ENCODE assay signal across 8 cellular contexts in the genomic region with DNA sequence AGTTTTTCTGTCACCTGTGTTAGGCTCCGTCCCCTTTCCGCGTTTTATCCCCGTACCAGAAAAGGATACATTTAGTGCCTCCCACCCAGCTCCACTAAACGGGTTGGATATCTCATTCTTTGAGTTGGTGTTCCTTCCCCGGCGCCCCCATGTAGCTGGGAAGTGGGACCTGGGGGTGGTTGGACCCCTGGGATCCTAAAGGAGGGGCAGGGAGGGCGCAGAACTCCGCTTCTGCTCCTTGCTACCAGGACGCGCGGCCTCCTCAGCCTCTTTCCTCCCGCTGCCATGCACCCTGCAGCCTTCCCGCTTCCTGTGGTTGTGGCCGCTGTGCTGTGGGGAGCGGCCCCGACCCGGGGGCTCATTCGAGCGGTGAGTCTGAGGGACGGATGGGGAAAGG. TPM values are rescaled to one million over a fixed set of nuclear protein-coding genes. Genes with fewer than 3 reads are reported as not detected.
DNase-seq lines count a peak whose midpoint lies in the region; ATAC-seq, FAIRE-seq and TF ChIP-seq lines count a peak whose summit lies in the region.

No MANE protein-coding gene starts in this region.

- H3K79me2 ChIP-seq in K562 (ENCODE audit: control insufficient read depth, insufficient read depth, low read length) = peaks cover 70% of the 10 kb centered on the region

- peaks cover 62 to 84% (median 62%) of the 10 kb centered on the region in 3 donors for H3K4me1 Mint-ChIP-seq in CD8-positive, alpha-beta memory T cell

- CTCF ChIA-PET in CD8-positive, alpha-beta memory T cell (lab: Charles Lee) = interaction anchor here (1.0 to 4.0 kb wide), 8 partner anchors 8 to 79 kb away, joined by 4 to 34 read pairs (median 8); a partner anchor contains a TSS
- CTCF ChIA-PET in Panc1 (lab: Charles Lee) (no interaction called here), K562 (lab: Yijun Ruan, JAX; ENCODE audit: low intra/inter-chr PET ratio) (interaction anchor here (0.6 kb wide), 1 partner anchor 47 kb away, joined by 3 read pairs; a partner anchor contains a TSS)

- H3K27me3 ChIP-seq in CD8-positive, alpha-beta memory T cell (ENCODE audit: insufficient read depth, low read length, poor library complexity, severe bottlenecking) = no peaks in the 10 kb centered on the region
- no peaks in the 10 kb centered on the region for H3K27me3 ChIP-seq in Panc1 (ENCODE audit: control insufficient read depth, insufficient read depth, low read length)
- H3K27me3 ChIP-seq in K562 (ENCODE audit: control insufficient read depth in 2 of 2, insufficient read depth in 2 of 2, low read length in 2 of 2) = no peaks in the 10 kb centered on the region
- H3K27me3 ChIP-seq in thyroid gland = no peaks in the 10 kb centered on the region

- peaks cover 8% of the 10 kb centered on the region; the same call in 1 of the 2 replicates for H4K20me1 ChIP-seq in K562 (replicated peaks; ENCODE audit: control insufficient read depth, insufficient read depth, low read length)

- peak; percentile 29 to 70 (median 47) for DNase-seq in CD8-positive, alpha-beta memory T cell
- DNase-seq in Panc1 (ENCODE audit: low read depth, low spot score) = no peak
- peak in 1 of 4 experiments; percentile 7 for DNase-seq in K562 (ENCODE audit: extremely low read depth in 1 of 4, low spot score in 3 of 4)
- DNase-seq in lower leg skin (ENCODE audit: low spot score in 2 of 2) = no peak
- DNase-seq in thyroid gland = peak in 1 of 2 donors; percentile 18
- no peak for DNase-seq in medulla oblongata (ENCODE audit: extremely low spot score)

- peaks cover 29% of the 10 kb centered on the region for H3K36me3 ChIP-seq in CD8-positive, alpha-beta memory T cell (ENCODE audit: insufficient read depth, low read length)
- peaks cover 11% of the 10 kb centered on the region for H3K36me3 ChIP-seq in Panc1 (ENCODE audit: control insufficient read depth, insufficient read depth, low read length)
- peaks cover 69% of the 10 kb centered on the region for H3K36me3 ChIP-seq in K562 (ENCODE audit: control insufficient read depth, insufficient read depth, low read length)
- H3K36me3 ChIP-seq in thyroid gland = peaks cover 16 to 20% of the 10 kb centered on the region in 2 donors

- peaks cover 12 to 87% (median 29%) of the 10 kb centered on the region in 3 donors for H3K36me3 Mint-ChIP-seq in CD8-positive, alpha-beta memory T cell

- intact Hi-C loops in Panc1 (cut with micrococcal nuclease; ENCODE audit: unreplicated experiment) (no loop called here), K562 (cut with micrococcal nuclease) (no loop called here), lower leg skin (cut with DNase I; ENCODE audit: low total_unique reads) (no loop called here), thyroid gland (cut with DNase I) (no loop called here)

- peaks cover 0 to 5% of the 10 kb centered on the region in 2 donors for H3K27me3 Mint-ChIP-seq in CD8-positive, alpha-beta memory T cell

- TF ChIP-seq CTCF in Panc1 (IDR thresholded peaks at IDR 0.05) (no peak), K562 (IDR thresholded peaks at IDR 0.05 in 2 of 3, conservative IDR thresholded peaks at IDR 0.05 in 1 of 3; ENCODE audit: insufficient read depth in 2 of 3, low read depth in 1 of 3, low read length in 3 of 3) (no peak), lower leg skin (IDR thresholded peaks at IDR 0.05) (no peak), thyroid gland (IDR thresholded peaks at IDR 0.05) (no peak)

- ATAC-seq in Panc1 (peak; percentile 5; the same call in 1 of the 2 replicates), K562 (peak; percentile 5; the same call in 1 of the 3 replicates), GM21423 (IDR thresholded peaks at IDR 0.05; ENCODE audit: unreplicated experiment) (no peak), GM18858 (IDR thresholded peaks at IDR 0.05; ENCODE audit: unreplicated experiment) (no peak)

- peaks cover 64% of the 10 kb centered on the region for H3K4me1 ChIP-seq in CD8-positive, alpha-beta memory T cell (ENCODE audit: insufficient read depth, low read length)
- peaks cover 33% of the 10 kb centered on the region for H3K4me1 ChIP-seq in Panc1 (ENCODE audit: control insufficient read depth, insufficient read depth, low read length)
- peaks cover 25 to 29% of the 10 kb centered on the region in 2 experiments; a peak in 4 of 5 replicates for H3K4me1 ChIP-seq in K562 (replicated peaks in 1 of 2; ENCODE audit: control insufficient read depth in 2 of 2, insufficient read depth in 2 of 2, low read length in 2 of 2)
- peaks cover 17 to 34% of the 10 kb centered on the region in 2 donors for H3K4me1 ChIP-seq in thyroid gland

- peak overlapping the region; percentile 89 for H2AFZ ChIP-seq in K562 (ENCODE audit: low read depth, low read length)

- no peak for TF ChIP-seq EP300 in K562 (IDR thresholded peaks at IDR 0.05; ENCODE audit: low read length)

- POLR2A ChIA-PET in CD8-positive, alpha-beta memory T cell (lab: Charles Lee) = interaction anchor here (0.7 to 4.1 kb wide), 11 partner anchors 8 to 797 kb away, joined by 3 to 67 read pairs (median 7); a partner anchor contains a TSS
- POLR2A ChIA-PET in Panc1 (lab: Charles Lee) = no interaction called here
- POLR2A ChIA-PET in K562 (lab: Yijun Ruan, JAX) = interaction anchor here (0.6 to 1.6 kb wide), 9 partner anchors 9 to 161 kb away, joined by 3 to 20 read pairs (median 4); a partner anchor contains a TSS

- no peak for FAIRE-seq in K562 (lab: Jason Lieb, UNC)

- peak overlapping the region; percentile 88 to 98 (median 95) for H3K27ac Mint-ChIP-seq in CD8-positive, alpha-beta memory T cell

- H3K4me3 Mint-ChIP-seq in CD8-positive, alpha-beta memory T cell = peak overlapping the region; percentile 86 to 97 (median 96)

- no peak for TF ChIP-seq POLR2A in K562 (conservative IDR thresholded peaks at IDR 0.05)
- no peak for TF ChIP-seq POLR2A in lower leg skin (IDR thresholded peaks at IDR 0.05)
- no peak for TF ChIP-seq POLR2A in thyroid gland (IDR thresholded peaks at IDR 0.05)

- no peak for TF ChIP-seq RAD21 in K562 (CRISPR knock-in tag; conservative IDR thresholded peaks at IDR 0.05 in 1 of 2, IDR thresholded peaks at IDR 0.05 in 1 of 2)

- peak overlapping the region; percentile 85 for H3K27ac ChIP-seq in CD8-positive, alpha-beta memory T cell (ENCODE audit: low read depth, low read length)
- H3K27ac ChIP-seq in Panc1 (ENCODE audit: low read length) (peak overlapping the region; percentile 89), K562 (ENCODE audit: extremely low read depth, low read depth, low read length) (peak overlapping the region; percentile 90), thyroid gland (peak overlapping the region; percentile 91 to 97 (median 95))

- 0% methylated on average over 14 of the region's 21 CpGs for WGBS in K562 (ENCODE audit: insufficient coverage, low coverage, missing lambda C conversion rate)
- WGBS in lower leg skin, 2 donors = 0 to 1% methylated on average over 19 to 21 of the region's 21 CpGs
- WGBS in thyroid gland, 2 donors = 1% methylated on average over 10 to 21 of the region's 21 CpGs

- H3K9me3 ChIP-seq in CD8-positive, alpha-beta memory T cell (ENCODE audit: low read length) = no peaks in the 10 kb centered on the region
- H3K9me3 ChIP-seq in Panc1 (ENCODE audit: control insufficient read depth, insufficient read depth, low read depth, low read length) (no peaks in the 10 kb centered on the region), K562 (replicated peaks; ENCODE audit: control insufficient read depth, insufficient read depth, low read depth, low read length) (no peaks in the 10 kb centered on the region), thyroid gland (no peaks in the 10 kb centered on the region)

- peak overlapping the region; percentile 95 to 98 for H3K9ac ChIP-seq in K562 (ENCODE audit: insufficient read depth in 1 of 2, low read depth in 2 of 2, low read length in 2 of 2)

- in situ Hi-C loops in Panc1 (cut with HindIII; ENCODE audit: low pct_unique_long_range_greater_than_20kb, low sequenced_read_pairs) = no loop called here
- in situ Hi-C loops in K562 (cut with MboI) = no loop called here

- no peaks in the 10 kb centered on the region for H3K9me3 Mint-ChIP-seq in CD8-positive, alpha-beta memory T cell

- no peaks in the 10 kb centered on the region for H3K9me1 ChIP-seq in K562 (ENCODE audit: control insufficient read depth, insufficient read depth, low read length)

- peak overlapping the region; percentile 97 for H3K4me3 ChIP-seq in CD8-positive, alpha-beta memory T cell (ENCODE audit: low read length)
- peak overlapping the region; percentile 90 to 92 for H3K4me3 ChIP-seq in Panc1 (ENCODE audit: low read depth in 2 of 2, low read length in 2 of 2)
- H3K4me3 ChIP-seq in K562 = peak overlapping the region; percentile 96
- H3K4me3 ChIP-seq in lower leg skin (ENCODE audit: low read depth, poor library complexity, severe bottlenecking) = peak overlapping the region; percentile 81
- H3K4me3 ChIP-seq in thyroid gland (replicated peaks in 1 of 3) = peak overlapping the region; percentile 34 to 89 (median 69)

- peak overlapping the region; percentile 96 for H3K4me2 ChIP-seq in K562 (ENCODE audit: insufficient read depth, low read length)

- BruUV-seq in Panc1 (replicated peaks; lab: Mats Ljungman, UMichigan) (TSS peak; percentile 90), K562 (replicated peaks; lab: Mats Ljungman, UMichigan) (TSS peak; percentile 79)

RNA-seq across cellular contexts. Expression of a gene that starts 0.6 kb away (rescaled TPM):
- 100 to 1,000 TPM; 187 to 192 TPM for total RNA-seq in CD8-positive, alpha-beta memory T cell
- polyA plus RNA-seq in CD8-positive, alpha-beta memory T cell = 69.0 TPM
- total RNA-seq in Panc1 (2021; ENCODE audit: unreplicated experiment) (95.8 TPM), K562 (2014; rRNA removed) (27.0 and 41.6 TPM in 2 replicates), K562 (2014; rRNA removed; fragmentation: Illumina TruSeq; extraction: Trizol) (41.0 and 50.0 TPM in 2 replicates), K562 (2015; rRNA removed; fragmentation: Illumina TruSeq; extraction: Trizol) (42.6 and 43.0 TPM in 2 replicates), K562 (2021) (60.5 and 61.6 TPM in 2 replicates), lower leg skin (10 to 100 TPM; 66.3 to 95.4 (median 80.2) TPM), thyroid gland (10 to 100 TPM; 47.1 to 77.0 (median 67.2) TPM)
- 113 TPM for polyA plus RNA-seq in Panc1 (2012; ENCODE audit: insufficient read length)
- total RNA-seq in K562 (2011; cell fraction: chromatin; rRNA removed; ENCODE audit: low replicate concordance) = 76.6 and 157 TPM in 2 replicates
- total RNA-seq in K562 (2011; cell fraction: nucleolus; rRNA removed) = 107 and 116 TPM in 2 replicates
- 95.0 and 98.1 TPM in 2 replicates for total RNA-seq in K562 (2011; cell fraction: nucleoplasm; rRNA removed)
- polyA plus RNA-seq in K562 (2011; rRNA removed) (45.5 and 52.4 TPM in 2 replicates), K562 (2014; fragmentation: Illumina TruSeq; extraction: Trizol) (120 and 143 TPM in 2 replicates), K562 (2014; fragmentation: Nextera tagmentation; extraction: Ambion mirVana) (10 to 100 TPM; 16.5 to 21.9 TPM), K562 (2014; rRNA removed) (47.3 and 53.3 TPM in 2 replicates)
- 102 and 127 TPM in 2 replicates for polyA plus RNA-seq in K562 (2011; cell fraction: cytosol; rRNA removed)
- 141 and 155 TPM in 2 replicates for polyA plus RNA-seq in K562 (2011; cell fraction: nucleus; rRNA removed)
- polyA plus RNA-seq in K562 (2012) = 66.0 and 75.9 TPM in 2 replicates
- polyA minus RNA-seq in K562 (2011; rRNA and poly(A)+ RNA removed) = 42.0 and 44.8 TPM in 2 replicates
- 37.9 and 38.2 TPM in 2 replicates for polyA minus RNA-seq in K562 (2011; cell fraction: cytosol; rRNA and poly(A)+ RNA removed)
- polyA minus RNA-seq in K562 (2011; cell fraction: nucleus; rRNA and poly(A)+ RNA removed) = 25.8 and 33.4 TPM in 2 replicates

RNA-seq across cellular contexts. Expression of a gene that starts 0.8 kb away (rescaled TPM):
- total RNA-seq in CD8-positive, alpha-beta memory T cell = 100 to 1,000 TPM in 1 of 2 experiments, 10 to 100 TPM in 1; 90.0 to 101 TPM
- 85.1 TPM for polyA plus RNA-seq in CD8-positive, alpha-beta memory T cell
- total RNA-seq in Panc1 (2021; ENCODE audit: unreplicated experiment) (65.9 TPM), K562 (2014; rRNA removed) (35.4 and 55.1 TPM in 2 replicates), K562 (2014; rRNA removed; fragmentation: Illumina TruSeq; extraction: Trizol) (10.8 and 15.8 TPM in 2 replicates), K562 (2015; rRNA removed; fragmentation: Illumina TruSeq; extraction: Trizol) (31.0 and 32.9 TPM in 2 replicates), K562 (2021) (56.7 and 58.5 TPM in 2 replicates), lower leg skin (10 to 100 TPM; 35.5 to 87.7 (median 59.2) TPM), thyroid gland (10 to 100 TPM; 29.3 to 62.4 (median 48.4) TPM)
- polyA plus RNA-seq in Panc1 (2012; ENCODE audit: insufficient read length) = 85.2 TPM
- 15.6 and 45.9 TPM in 2 replicates for total RNA-seq in K562 (2011; cell fraction: chromatin; rRNA removed; ENCODE audit: low replicate concordance)
- total RNA-seq in K562 (2011; cell fraction: nucleolus; rRNA removed) = 50.2 and 54.3 TPM in 2 replicates
- 25.9 and 26.0 TPM in 2 replicates for total RNA-seq in K562 (2011; cell fraction: nucleoplasm; rRNA removed)
- polyA plus RNA-seq in K562 (2011; rRNA removed) (22.8 and 36.0 TPM in 2 replicates), K562 (2014; fragmentation: Illumina TruSeq; extraction: Trizol) (56.3 and 57.2 TPM in 2 replicates), K562 (2014; fragmentation: Nextera tagmentation; extraction: Ambion mirVana) (10 to 100 TPM in 1 of 2 experiments, 1 to 10 TPM in 1; 3.1 to 11.0 TPM), K562 (2014; rRNA removed) (38.5 and 49.8 TPM in 2 replicates)
- polyA plus RNA-seq in K562 (2011; cell fraction: cytosol; rRNA removed) = 42.8 and 67.8 TPM in 2 replicates
- polyA plus RNA-seq in K562 (2011; cell fraction: nucleus; rRNA removed) = 44.1 and 62.7 TPM in 2 replicates
- polyA plus RNA-seq in K562 (2012) = 50.7 and 62.8 TPM in 2 replicates
- 11.8 and 16.7 TPM in 2 replicates for polyA minus RNA-seq in K562 (2011; rRNA and poly(A)+ RNA removed)
- 15.2 and 16.9 TPM in 2 replicates for polyA minus RNA-seq in K562 (2011; cell fraction: cytosol; rRNA and poly(A)+ RNA removed)
- 31.1 and 38.8 TPM in 2 replicates for polyA minus RNA-seq in K562 (2011; cell fraction: nucleus; rRNA and poly(A)+ RNA removed)

RNA-seq across cellular contexts. Expression of a gene that starts 7.7 kb away (rescaled TPM):
- total RNA-seq in CD8-positive, alpha-beta memory T cell = 1,000 to 10,000 TPM; 1,826 to 1,841 TPM
- 2,601 TPM for polyA plus RNA-seq in CD8-positive, alpha-beta memory T cell
- total RNA-seq in Panc1 (2021; ENCODE audit: unreplicated experiment) = 1,074 TPM
- 3,457 TPM for polyA plus RNA-seq in Panc1 (2012; ENCODE audit: insufficient read length)
- total RNA-seq in K562 (2011; cell fraction: chromatin; rRNA removed; ENCODE audit: low replicate concordance) = 80.0 and 142 TPM in 2 replicates
- total RNA-seq in K562 (2011; cell fraction: nucleolus; rRNA removed) = 149 and 155 TPM in 2 replicates
- total RNA-seq in K562 (2011; cell fraction: nucleoplasm; rRNA removed) = 146 and 190 TPM in 2 replicates
- total RNA-seq in K562 (2014; rRNA removed) = 1,086 and 1,479 TPM in 2 replicates
- total RNA-seq in K562 (2014; rRNA removed; fragmentation: Illumina TruSeq; extraction: Trizol) = 307 and 327 TPM in 2 replicates
- total RNA-seq in K562 (2015; rRNA removed; fragmentation: Illumina TruSeq; extraction: Trizol) = 456 and 466 TPM in 2 replicates
- total RNA-seq in K562 (2021) = 787 and 792 TPM in 2 replicates
- 382 and 556 TPM in 2 replicates for polyA plus RNA-seq in K562 (2011; rRNA removed)
- 759 and 962 TPM in 2 replicates for polyA plus RNA-seq in K562 (2011; cell fraction: cytosol; rRNA removed)
- 352 and 419 TPM in 2 replicates for polyA plus RNA-seq in K562 (2011; cell fraction: nucleus; rRNA removed)
- 697 and 1,149 TPM in 2 replicates for polyA plus RNA-seq in K562 (2012)
- 776 and 901 TPM in 2 replicates for polyA plus RNA-seq in K562 (2014; fragmentation: Illumina TruSeq; extraction: Trizol)
- 10 to 100 TPM; 60.5 to 88.0 TPM for polyA plus RNA-seq in K562 (2014; fragmentation: Nextera tagmentation; extraction: Ambion mirVana)
- polyA plus RNA-seq in K562 (2014; rRNA removed) = 879 and 1,059 TPM in 2 replicates
- polyA minus RNA-seq in K562 (2011; rRNA and poly(A)+ RNA removed) = 233 and 265 TPM in 2 replicates
- polyA minus RNA-seq in K562 (2011; cell fraction: cytosol; rRNA and poly(A)+ RNA removed) = 518 and 865 TPM in 2 replicates
- polyA minus RNA-seq in K562 (2011; cell fraction: nucleus; rRNA and poly(A)+ RNA removed) = 109 and 151 TPM in 2 replicates
- 100 to 1,000 TPM; 479 to 709 (median 540) TPM for total RNA-seq in lower leg skin
- total RNA-seq in thyroid gland = 100 to 1,000 TPM; 228 to 606 (median 328) TPM

RNA-seq across cellular contexts. Expression of a gene that starts 8.5 kb away (rescaled TPM):
- not detected for total RNA-seq in CD8-positive, alpha-beta memory T cell
- polyA plus RNA-seq in CD8-positive, alpha-beta memory T cell = not detected
- 0.15 TPM for total RNA-seq in Panc1 (2021; ENCODE audit: unreplicated experiment)
- polyA plus RNA-seq in Panc1 (2012; ENCODE audit: insufficient read length) = 0.52 TPM
- not detected in 2 replicates for total RNA-seq in K562 (2011; cell fraction: chromatin; rRNA removed; ENCODE audit: low replicate concordance)
- not detected in 2 replicates for total RNA-seq in K562 (2011; cell fraction: nucleolus; rRNA removed)
- total RNA-seq in K562 (2011; cell fraction: nucleoplasm; rRNA removed) = not detected in 2 replicates
- not detected in 2 replicates for total RNA-seq in K562 (2014; rRNA removed)
- total RNA-seq in K562 (2014; rRNA removed; fragmentation: Illumina TruSeq; extraction: Trizol) = not detected in 2 replicates
- total RNA-seq in K562 (2015; rRNA removed; fragmentation: Illumina TruSeq; extraction: Trizol) = not detected in 2 replicates
- not detected in 2 replicates for total RNA-seq in K562 (2021)
- not detected in 2 replicates for polyA plus RNA-seq in K562 (2011; rRNA removed)
- polyA plus RNA-seq in K562 (2011; cell fraction: cytosol; rRNA removed) = not detected in 2 replicates
- not detected in 2 replicates for polyA plus RNA-seq in K562 (2011; cell fraction: nucleus; rRNA removed)
- polyA plus RNA-seq in K562 (2012) = 0.44 and 0.94 TPM in 2 replicates
- not detected in 2 replicates for polyA plus RNA-seq in K562 (2014; fragmentation: Illumina TruSeq; extraction: Trizol)
- under 1 TPM in 1 of 2 experiments, not detected in 1; 0.01 TPM for polyA plus RNA-seq in K562 (2014; fragmentation: Nextera tagmentation; extraction: Ambion mirVana)
- not detected in 2 replicates for polyA plus RNA-seq in K562 (2014; rRNA removed)
- polyA minus RNA-seq in K562 (2011; rRNA and poly(A)+ RNA removed) = not detected in 2 replicates
- polyA minus RNA-seq in K562 (2011; cell fraction: cytosol; rRNA and poly(A)+ RNA removed) = not detected in 2 replicates
- not detected in 2 replicates for polyA minus RNA-seq in K562 (2011; cell fraction: nucleus; rRNA and poly(A)+ RNA removed)
- total RNA-seq in lower leg skin = not detected
- not detected for total RNA-seq in thyroid gland

RNA-seq across cellular contexts. Expression of a gene that starts 10.3 kb away (rescaled TPM):
- total RNA-seq in CD8-positive, alpha-beta memory T cell = 10 to 100 TPM; 27.1 to 29.4 TPM
- 1.3 TPM for polyA plus RNA-seq in CD8-positive, alpha-beta memory T cell
- total RNA-seq in Panc1 (2021; ENCODE audit: unreplicated experiment) (23.4 TPM), K562 (2014; rRNA removed) (7.1 and 8.3 TPM in 2 replicates), K562 (2014; rRNA removed; fragmentation: Illumina TruSeq; extraction: Trizol) (2.4 and 5.7 TPM in 2 replicates), K562 (2015; rRNA removed; fragmentation: Illumina TruSeq; extraction: Trizol) (5.6 and 5.9 TPM in 2 replicates), K562 (2021) (10.8 and 13.6 TPM in 2 replicates), lower leg skin (1 to 10 TPM; 1.0 to 7.9 (median 4.9) TPM), thyroid gland (1 to 10 TPM in 3 of 4 donors, not detected in 1; 5.4 to 8.8 (median 5.5) TPM)
- polyA plus RNA-seq in Panc1 (2012; ENCODE audit: insufficient read length) = 45.8 TPM
- total RNA-seq in K562 (2011; cell fraction: chromatin; rRNA removed; ENCODE audit: low replicate concordance) = 32.5 and 71.2 TPM in 2 replicates
- total RNA-seq in K562 (2011; cell fraction: nucleolus; rRNA removed) = 31.6 and 45.9 TPM in 2 replicates
- total RNA-seq in K562 (2011; cell fraction: nucleoplasm; rRNA removed) = 30.1 and 40.7 TPM in 2 replicates
- polyA plus RNA-seq in K562 (2011; rRNA removed) (15.4 and 15.5 TPM in 2 replicates), K562 (2014; fragmentation: Illumina TruSeq; extraction: Trizol) (9.9 and 10.5 TPM in 2 replicates), K562 (2014; fragmentation: Nextera tagmentation; extraction: Ambion mirVana) (10 to 100 TPM in 1 of 2 experiments, 1 to 10 TPM in 1; 6.3 to 12.5 TPM), K562 (2014; rRNA removed) (17.2 and 18.4 TPM in 2 replicates)
- 12.6 and 14.8 TPM in 2 replicates for polyA plus RNA-seq in K562 (2011; cell fraction: cytosol; rRNA removed)
- polyA plus RNA-seq in K562 (2011; cell fraction: nucleus; rRNA removed) = 140 and 201 TPM in 2 replicates
- 16.9 and 27.2 TPM in 2 replicates for polyA plus RNA-seq in K562 (2012)
- 5.1 and 10.0 TPM in 2 replicates for polyA minus RNA-seq in K562 (2011; rRNA and poly(A)+ RNA removed)
- polyA minus RNA-seq in K562 (2011; cell fraction: cytosol; rRNA and poly(A)+ RNA removed) = 6.4 and 10.6 TPM in 2 replicates
- 13.9 and 15.6 TPM in 2 replicates for polyA minus RNA-seq in K562 (2011; cell fraction: nucleus; rRNA and poly(A)+ RNA removed)

Comparison
In these comparisons a context has a peak if more than half of its experiments do, and no peak if none do; other contexts are left out.
1. DNase-seq: peak in CD8-positive, alpha-beta memory T cell (5 of 5); none in Panc1 (single experiment), lower leg skin (0 of 2) and medulla oblongata (single experiment).
2. ATAC-seq: peak in Panc1 (single experiment) and K562 (single experiment); none in GM21423 (single experiment) and GM18858 (single experiment).
3. Peak in every context shown above with its lines, with median percentiles within 50 percentile points of each other: H3K27ac ChIP-seq and H3K4me3 ChIP-seq.